ENCODE assay signal across 9 cellular contexts in genomic region chr14:21723431-21724045, GRCh38. TPM values are rescaled to one million over a fixed set of nuclear protein-coding genes. Genes with fewer than 3 reads are reported as not detected.
A peak's percentile ranks its signal among the peaks of the same experiment; 100 is the strongest.
DNase-seq lines count a peak whose midpoint lies in the region; ATAC-seq, FAIRE-seq and TF ChIP-seq lines count a peak whose summit lies in the region.
"Had no signal": no experiment of that assay in that cellular context is flagged by ENCODE, and none has a peak within 500 bp of the region (broad histone marks: within the 10 kb centered on the region; RNA-seq: fewer than 3 reads in every experiment).

No MANE protein-coding gene starts in this region.

- ATAC-seq in stimulated activated memory B cell treated with anti-CD40 and anti-IgM and Interleukin-4, amounts not matched to agents 10 μg/mL and 1 μg/mL and 100 μg/mL, for 72 hours: no peak
- ATAC-seq in GM19463 (IDR thresholded peaks at IDR 0.05; ENCODE audit: unreplicated experiment): no peak

- DNase-seq in ELF-1 (ENCODE audit: low read depth, low spot score) (peak; percentile 65), keratinocyte (ENCODE audit: low read depth, low spot score) (no peak), mesenteric fat pad (ENCODE audit: low spot score) (no peak), epidermal melanocyte (ENCODE audit: insufficient read length, low spot score) (no peak)
- peak; percentile 63 for DNase-seq in activated CD4-positive, alpha-beta memory T cell treated with anti-CD3 and anti-CD28 coated beads for 36 hours

- no peaks in the 10 kb centered on the region for H3K9me3 ChIP-seq in keratinocyte (ENCODE audit: control insufficient read depth, low read depth, low read length)

- H3K4me1 Mint-ChIP-seq in activated CD4-positive, alpha-beta memory T cell treated with anti-CD3 and anti-CD28 coated beads for 36 hours (ENCODE audit: low read depth): peaks cover 3% of the 10 kb centered on the region
- no peaks in the 10 kb centered on the region for H3K4me1 Mint-ChIP-seq in stimulated activated memory B cell treated with anti-CD40 and anti-IgM and Interleukin-4, amounts not matched to agents 10 μg/mL and 1 μg/mL and 100 μg/mL, for 72 hours

- intact Hi-C loops in activated CD4-positive, alpha-beta memory T cell treated with anti-CD3 and anti-CD28 coated beads for 36 hours (cut with micrococcal nuclease): loop anchor here (5.0 kb wide), 1 partner anchor 834 kb away; no protein-coding TSS in a partner anchor

- no peaks in the 10 kb centered on the region for H3K9me1 ChIP-seq in keratinocyte (ENCODE audit: control insufficient read depth, extremely low read depth, insufficient read depth, low read length)

- peak; percentile 48; the same call in 1 of the 2 replicates for TF ChIP-seq CTCF in LNCAP (IDR thresholded peaks at IDR 0.05)
- peak; percentile 36 to 63 (median 49) for TF ChIP-seq CTCF in keratinocyte (optimal IDR thresholded peaks at IDR 0.05 in 1 of 3, IDR thresholded peaks at IDR 0.05 in 1 of 3, conservative IDR thresholded peaks at IDR 0.05 in 1 of 3; ENCODE audit: extremely low read depth in 1 of 3, insufficient read depth in 2 of 3, low read length in 3 of 3)

- H3K27me3 Mint-ChIP-seq in activated CD4-positive, alpha-beta memory T cell treated with anti-CD3 and anti-CD28 coated beads for 36 hours: peaks cover 16% of the 10 kb centered on the region
- peaks cover 44% of the 10 kb centered on the region for H3K27me3 Mint-ChIP-seq in stimulated activated memory B cell treated with anti-CD40 and anti-IgM and Interleukin-4, amounts not matched to agents 10 μg/mL and 1 μg/mL and 100 μg/mL, for 72 hours

- peak overlapping the region; percentile 69 for H3K4me3 Mint-ChIP-seq in activated CD4-positive, alpha-beta memory T cell treated with anti-CD3 and anti-CD28 coated beads for 36 hours
- no peak overlapping the region for H3K4me3 Mint-ChIP-seq in stimulated activated memory B cell treated with anti-CD40 and anti-IgM and Interleukin-4, amounts not matched to agents 10 μg/mL and 1 μg/mL and 100 μg/mL, for 72 hours

- no peak overlapping the region for H3K4me3 ChIP-seq in keratinocyte (ENCODE audit: control insufficient read depth in 2 of 3, extremely low read depth in 1 of 3, insufficient read depth in 2 of 3, low read depth in 1 of 3, low read length in 3 of 3)

- no peak overlapping the region for H3K9ac ChIP-seq in keratinocyte (ENCODE audit: control insufficient read depth, extremely low read depth, insufficient read depth, low read length)

- no peak overlapping the region for H3K27ac ChIP-seq in keratinocyte (ENCODE audit: control insufficient read depth, insufficient read depth, low read length)

- H3K36me3 Mint-ChIP-seq in activated CD4-positive, alpha-beta memory T cell treated with anti-CD3 and anti-CD28 coated beads for 36 hours: no peaks in the 10 kb centered on the region
- H3K36me3 Mint-ChIP-seq in stimulated activated memory B cell treated with anti-CD40 and anti-IgM and Interleukin-4, amounts not matched to agents 10 μg/mL and 1 μg/mL and 100 μg/mL, for 72 hours: no peaks in the 10 kb centered on the region

- H3K4me1 ChIP-seq in keratinocyte (ENCODE audit: control insufficient read depth, extremely low read depth, insufficient read depth, low read length): no peaks in the 10 kb centered on the region

- H3K27ac Mint-ChIP-seq in activated CD4-positive, alpha-beta memory T cell treated with anti-CD3 and anti-CD28 coated beads for 36 hours: peak overlapping the region; percentile 80
- H3K27ac Mint-ChIP-seq in stimulated activated memory B cell treated with anti-CD40 and anti-IgM and Interleukin-4, amounts not matched to agents 10 μg/mL and 1 μg/mL and 100 μg/mL, for 72 hours: no peak overlapping the region

- no peak overlapping the region for H2AFZ ChIP-seq in keratinocyte (ENCODE audit: control insufficient read depth, low read length)

- POLR2A ChIA-PET in activated CD4-positive, alpha-beta memory T cell treated with anti-CD3 and anti-CD28 coated beads for 36 hours (lab: Charles Lee): interaction anchor here (0.7 kb wide), 1 partner anchor 824 kb away, joined by 3 read pairs; no protein-coding TSS in a partner anchor

- no peaks in the 10 kb centered on the region for H3K9me3 Mint-ChIP-seq in activated CD4-positive, alpha-beta memory T cell treated with anti-CD3 and anti-CD28 coated beads for 36 hours
- no peaks in the 10 kb centered on the region for H3K9me3 Mint-ChIP-seq in stimulated activated memory B cell treated with anti-CD40 and anti-IgM and Interleukin-4, amounts not matched to agents 10 μg/mL and 1 μg/mL and 100 μg/mL, for 72 hours

- no peaks in the 10 kb centered on the region for H4K20me1 ChIP-seq in keratinocyte (ENCODE audit: control insufficient read depth, extremely low read depth, insufficient read depth, low read length)

- dilution Hi-C loops in keratinocyte (cut with MboI; ENCODE audit: extremely low pct_ligation_motif_present, low sequenced_read_pairs): no loop called here

- no peaks in the 10 kb centered on the region for H3K36me3 ChIP-seq in keratinocyte (ENCODE audit: control insufficient read depth in 2 of 2, extremely low read depth in 1 of 2, insufficient read depth in 2 of 2, low read length in 2 of 2)

- CTCF ChIA-PET in activated CD4-positive, alpha-beta memory T cell treated with anti-CD3 and anti-CD28 coated beads for 36 hours (lab: Charles Lee): interaction anchor here (0.6 to 2.7 kb wide), 12 partner anchors 8 to 847 kb away, joined by 3 to 27 read pairs (median 4); no protein-coding TSS in a partner anchor

- H3K4me2 ChIP-seq in keratinocyte (ENCODE audit: control insufficient read depth, extremely low read depth, insufficient read depth, low read depth, low read length): no peak overlapping the region

- FAIRE-seq in keratinocyte (lab: Jason Lieb, UNC): no peak

- H3K79me2 ChIP-seq in keratinocyte (ENCODE audit: control insufficient read depth, insufficient read depth, low read length): no peaks in the 10 kb centered on the region

- H3K27me3 ChIP-seq in keratinocyte (ENCODE audit: control insufficient read depth, extremely low read depth, insufficient read depth, low read length): no peaks in the 10 kb centered on the region

RNA-seq across cellular contexts. Expression of gene OR4E1, which starts 49.9 kb away (rescaled TPM):
- total RNA-seq in activated CD4-positive, alpha-beta memory T cell treated with anti-CD3 and anti-CD28 coated beads for 36 hours: under 1 TPM; 0.07 TPM
- polyA plus RNA-seq in keratinocyte: not detected in 3 replicates
- polyA plus RNA-seq in keratinocyte (2011; ENCODE audit: low read depth): not detected
- polyA plus RNA-seq in keratinocyte (2011; cell fraction: cytosol; rRNA removed): not detected in 2 replicates
- polyA plus RNA-seq in keratinocyte (2011; cell fraction: nucleus; rRNA removed): not detected in 2 replicates
- polyA plus RNA-seq in keratinocyte (2012; ENCODE audit: low replicate concordance): not detected in 2 replicates
- polyA minus RNA-seq in keratinocyte: not detected in 3 replicates
- not detected for polyA minus RNA-seq in keratinocyte (2011; cell fraction: cytosol; rRNA and poly(A)+ RNA removed)
- not detected in 2 replicates for polyA minus RNA-seq in keratinocyte (2011; cell fraction: nucleus; rRNA and poly(A)+ RNA removed)
- total RNA-seq in mesenteric fat pad: not detected
- total RNA-seq: temporal lobe had no signal

Comparison
In these comparisons a context has a peak if more than half of its experiments do, and no peak if none do; other contexts are left out.
1. DNase-seq: peak in ELF-1 (single experiment) and activated CD4-positive, alpha-beta memory T cell treated with anti-CD3 and anti-CD28 coated beads for 36 hours (single experiment); none in keratinocyte (single experiment), mesenteric fat pad (single experiment) and epidermal melanocyte (single experiment).